In the genomic region with DNA sequence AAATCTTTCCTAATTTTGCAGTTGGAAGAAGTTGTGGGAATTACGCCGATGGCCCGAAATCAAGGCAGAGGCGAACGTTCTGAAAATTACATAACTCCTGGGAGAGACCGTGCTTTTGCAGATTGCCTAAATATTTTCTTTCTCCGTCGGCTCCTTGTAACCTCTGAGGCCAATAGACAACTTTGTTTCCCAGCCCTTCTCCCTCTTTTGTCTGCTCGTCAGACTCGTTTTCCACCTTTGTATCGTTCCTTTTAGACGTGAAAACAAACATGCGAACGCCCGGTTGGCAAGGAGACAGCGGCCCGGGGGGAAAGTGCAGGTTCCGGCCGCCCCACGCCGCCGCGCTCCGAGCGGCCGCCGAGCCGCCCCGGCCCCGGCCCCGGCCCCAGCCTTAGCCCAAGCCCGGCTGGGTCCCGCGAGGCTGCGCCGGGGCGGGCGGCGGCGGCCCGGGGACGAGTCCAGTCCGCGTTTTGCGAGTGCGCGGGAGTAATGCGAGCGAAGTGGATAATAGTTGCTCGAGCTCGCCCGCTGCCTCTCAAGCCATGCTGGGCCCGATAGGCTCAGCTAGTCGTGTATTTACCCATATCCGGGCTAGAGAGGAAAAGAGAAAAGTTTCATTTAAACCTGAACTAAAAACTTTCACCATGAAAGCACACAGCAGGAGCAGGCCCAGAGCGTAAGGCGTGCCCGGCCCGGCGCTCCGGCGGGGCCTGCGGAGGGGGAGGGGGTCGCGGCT, we compare ENCODE assay signal across 1 cellular context.
TF ChIP-seq lines count a peak whose summit lies in the region.

Gene ARID1B (plus strand): TSS at position 538 of the 736 bp plus-strand sequence. CDS start 303 bp downstream, outside the sequence.

TF ChIP-seq in HEK293, 187 proteins besides CTCF, POLR2A, EP300 and RAD21 (continued from another document and continues in another):
- TF ChIP-seq, protein P1, sequence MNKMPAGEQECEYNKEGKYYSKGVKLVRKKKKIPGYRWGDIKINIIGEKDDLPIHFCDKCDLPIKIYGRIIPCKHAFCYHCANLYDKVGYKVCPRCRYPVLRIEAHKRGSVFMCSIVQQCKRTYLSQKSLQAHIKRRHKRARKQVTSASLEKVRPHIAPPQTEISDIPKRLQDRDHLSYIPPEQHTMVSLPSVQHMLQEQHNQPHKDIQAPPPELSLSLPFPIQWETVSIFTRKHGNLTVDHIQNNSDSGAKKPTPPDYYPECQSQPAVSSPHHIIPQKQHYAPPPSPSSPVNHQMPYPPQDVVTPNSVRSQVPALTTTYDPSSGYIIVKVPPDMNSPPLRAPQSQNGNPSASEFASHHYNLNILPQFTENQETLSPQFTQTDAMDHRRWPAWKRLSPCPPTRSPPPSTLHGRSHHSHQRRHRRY (tag by site-specific recombination; IDR thresholded peaks at IDR 0.05): no peak
- TF ChIP-seq MYNN (tag by site-specific recombination; IDR thresholded peaks at IDR 0.05; ENCODE audit: borderline replicate concordance): no peak
- TF ChIP-seq ZNF239 (tag by site-specific recombination; IDR thresholded peaks at IDR 0.05): no peak
- no peak; the same call in 1 of the 2 replicates for TF ChIP-seq PATZ1 (tag by site-specific recombination; IDR thresholded peaks at IDR 0.05)
- no peak for TF ChIP-seq ATF2 (tag by site-specific recombination; IDR thresholded peaks at IDR 0.05; ENCODE audit: low read depth)
- no peak for TF ChIP-seq ZNF560 (tag by site-specific recombination; IDR thresholded peaks at IDR 0.05; ENCODE audit: borderline replicate concordance)
- TF ChIP-seq ZNF843 (tag by site-specific recombination; IDR thresholded peaks at IDR 0.05): no peak
- TF ChIP-seq YY1 (tag by site-specific recombination; IDR thresholded peaks at IDR 0.05): peak; percentile 59
- TF ChIP-seq, protein P2, sequence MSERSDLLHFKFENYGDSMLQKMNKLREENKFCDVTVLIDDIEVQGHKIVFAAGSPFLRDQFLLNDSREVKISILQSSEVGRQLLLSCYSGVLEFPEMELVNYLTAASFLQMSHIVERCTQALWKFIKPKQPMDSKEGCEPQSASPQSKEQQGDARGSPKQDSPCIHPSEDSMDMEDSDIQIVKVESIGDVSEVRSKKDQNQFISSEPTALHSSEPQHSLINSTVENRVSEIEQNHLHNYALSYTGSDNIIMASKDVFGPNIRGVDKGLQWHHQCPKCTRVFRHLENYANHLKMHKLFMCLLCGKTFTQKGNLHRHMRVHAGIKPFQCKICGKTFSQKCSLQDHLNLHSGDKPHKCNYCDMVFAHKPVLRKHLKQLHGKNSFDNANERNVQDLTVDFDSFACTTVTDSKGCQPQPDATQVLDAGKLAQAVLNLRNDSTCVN (tag by site-specific recombination; optimal IDR thresholded peaks at IDR 0.05): peak; percentile 74
- TF ChIP-seq ZNF561 (tag by site-specific recombination; IDR thresholded peaks at IDR 0.05; ENCODE audit: borderline replicate concordance): peak; percentile 67; the same call in 1 of the 2 replicates
- peak; percentile 54 for TF ChIP-seq ZNF335 (tag by site-specific recombination; conservative IDR thresholded peaks at IDR 0.05)
- peak; percentile 89 for TF ChIP-seq ZNF660 (tag by site-specific recombination; IDR thresholded peaks at IDR 0.05)
- no peak for TF ChIP-seq ZNF10 (tag by site-specific recombination; IDR thresholded peaks at IDR 0.05)
- no peak for TF ChIP-seq ZNF16 (tag by site-specific recombination; IDR thresholded peaks at IDR 0.05; ENCODE audit: low read depth)
- peak; percentile 37 for TF ChIP-seq ZIC2 (tag by site-specific recombination; IDR thresholded peaks at IDR 0.05)
- no peak for TF ChIP-seq ZNF558 (tag by site-specific recombination; IDR thresholded peaks at IDR 0.05)
- TF ChIP-seq, protein P3, sequence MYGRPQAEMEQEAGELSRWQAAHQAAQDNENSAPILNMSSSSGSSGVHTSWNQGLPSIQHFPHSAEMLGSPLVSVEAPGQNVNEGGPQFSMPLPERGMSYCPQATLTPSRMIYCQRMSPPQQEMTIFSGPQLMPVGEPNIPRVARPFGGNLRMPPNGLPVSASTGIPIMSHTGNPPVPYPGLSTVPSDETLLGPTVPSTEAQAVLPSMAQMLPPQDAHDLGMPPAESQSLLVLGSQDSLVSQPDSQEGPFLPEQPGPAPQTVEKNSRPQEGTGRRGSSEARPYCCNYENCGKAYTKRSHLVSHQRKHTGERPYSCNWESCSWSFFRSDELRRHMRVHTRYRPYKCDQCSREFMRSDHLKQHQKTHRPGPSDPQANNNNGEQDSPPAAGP (tag by site-specific recombination; IDR thresholded peaks at IDR 0.05): peak; percentile 58; the same call in 1 of the 2 replicates
- TF ChIP-seq, protein P4, sequence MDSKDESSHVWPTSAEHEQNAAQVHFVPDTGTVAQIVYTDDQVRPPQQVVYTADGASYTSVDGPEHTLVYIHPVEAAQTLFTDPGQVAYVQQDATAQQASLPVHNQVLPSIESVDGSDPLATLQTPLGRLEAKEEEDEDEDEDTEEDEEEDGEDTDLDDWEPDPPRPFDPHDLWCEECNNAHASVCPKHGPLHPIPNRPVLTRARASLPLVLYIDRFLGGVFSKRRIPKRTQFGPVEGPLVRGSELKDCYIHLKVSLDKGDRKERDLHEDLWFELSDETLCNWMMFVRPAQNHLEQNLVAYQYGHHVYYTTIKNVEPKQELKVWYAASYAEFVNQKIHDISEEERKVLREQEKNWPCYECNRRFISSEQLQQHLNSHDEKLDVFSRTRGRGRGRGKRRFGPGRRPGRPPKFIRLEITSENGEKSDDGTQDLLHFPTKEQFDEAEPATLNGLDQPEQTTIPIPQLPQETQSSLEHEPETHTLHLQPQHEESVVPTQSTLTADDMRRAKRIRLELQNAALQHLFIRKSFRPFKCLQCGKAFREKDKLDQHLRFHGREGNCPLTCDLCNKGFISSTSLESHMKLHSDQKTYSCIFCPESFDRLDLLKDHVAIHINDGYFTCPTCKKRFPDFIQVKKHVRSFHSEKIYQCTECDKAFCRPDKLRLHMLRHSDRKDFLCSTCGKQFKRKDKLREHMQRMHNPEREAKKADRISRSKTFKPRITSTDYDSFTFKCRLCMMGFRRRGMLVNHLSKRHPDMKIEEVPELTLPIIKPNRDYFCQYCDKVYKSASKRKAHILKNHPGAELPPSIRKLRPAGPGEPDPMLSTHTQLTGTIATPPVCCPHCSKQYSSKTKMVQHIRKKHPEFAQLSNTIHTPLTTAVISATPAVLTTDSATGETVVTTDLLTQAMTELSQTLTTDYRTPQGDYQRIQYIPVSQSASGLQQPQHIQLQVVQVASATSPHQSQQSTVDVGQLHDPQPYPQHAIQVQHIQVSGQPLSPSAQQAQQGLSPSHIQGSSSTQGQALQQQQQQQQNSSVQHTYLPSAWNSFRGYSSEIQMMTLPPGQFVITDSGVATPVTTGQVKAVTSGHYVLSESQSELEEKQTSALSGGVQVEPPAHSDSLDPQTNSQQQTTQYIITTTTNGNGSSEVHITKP (tag by site-specific recombination; IDR thresholded peaks at IDR 0.05): 0 out of 2 replicates have a peak, but pooled peaks have one; percentile 48
- peak; percentile 57 for TF ChIP-seq ZBTB17 (tag by site-specific recombination; IDR thresholded peaks at IDR 0.05)
- 0 out of 2 replicates have a peak, but pooled peaks have one; percentile 19 for TF ChIP-seq ZNF391 (tag by site-specific recombination; IDR thresholded peaks at IDR 0.05; ENCODE audit: borderline replicate concordance, low read depth)
- peak; percentile 87 for TF ChIP-seq KLF8 (tag by site-specific recombination; IDR thresholded peaks at IDR 0.05)
- TF ChIP-seq, protein P5, sequence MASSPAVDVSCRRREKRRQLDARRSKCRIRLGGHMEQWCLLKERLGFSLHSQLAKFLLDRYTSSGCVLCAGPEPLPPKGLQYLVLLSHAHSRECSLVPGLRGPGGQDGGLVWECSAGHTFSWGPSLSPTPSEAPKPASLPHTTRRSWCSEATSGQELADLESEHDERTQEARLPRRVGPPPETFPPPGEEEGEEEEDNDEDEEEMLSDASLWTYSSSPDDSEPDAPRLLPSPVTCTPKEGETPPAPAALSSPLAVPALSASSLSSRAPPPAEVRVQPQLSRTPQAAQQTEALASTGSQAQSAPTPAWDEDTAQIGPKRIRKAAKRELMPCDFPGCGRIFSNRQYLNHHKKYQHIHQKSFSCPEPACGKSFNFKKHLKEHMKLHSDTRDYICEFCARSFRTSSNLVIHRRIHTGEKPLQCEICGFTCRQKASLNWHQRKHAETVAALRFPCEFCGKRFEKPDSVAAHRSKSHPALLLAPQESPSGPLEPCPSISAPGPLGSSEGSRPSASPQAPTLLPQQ (tag by site-specific recombination; IDR thresholded peaks at IDR 0.05): peak; percentile 64; the same call in 1 of the 2 replicates
- no peak for TF ChIP-seq ZNF596 (tag by site-specific recombination; IDR thresholded peaks at IDR 0.05)
- TF ChIP-seq, protein P6, sequence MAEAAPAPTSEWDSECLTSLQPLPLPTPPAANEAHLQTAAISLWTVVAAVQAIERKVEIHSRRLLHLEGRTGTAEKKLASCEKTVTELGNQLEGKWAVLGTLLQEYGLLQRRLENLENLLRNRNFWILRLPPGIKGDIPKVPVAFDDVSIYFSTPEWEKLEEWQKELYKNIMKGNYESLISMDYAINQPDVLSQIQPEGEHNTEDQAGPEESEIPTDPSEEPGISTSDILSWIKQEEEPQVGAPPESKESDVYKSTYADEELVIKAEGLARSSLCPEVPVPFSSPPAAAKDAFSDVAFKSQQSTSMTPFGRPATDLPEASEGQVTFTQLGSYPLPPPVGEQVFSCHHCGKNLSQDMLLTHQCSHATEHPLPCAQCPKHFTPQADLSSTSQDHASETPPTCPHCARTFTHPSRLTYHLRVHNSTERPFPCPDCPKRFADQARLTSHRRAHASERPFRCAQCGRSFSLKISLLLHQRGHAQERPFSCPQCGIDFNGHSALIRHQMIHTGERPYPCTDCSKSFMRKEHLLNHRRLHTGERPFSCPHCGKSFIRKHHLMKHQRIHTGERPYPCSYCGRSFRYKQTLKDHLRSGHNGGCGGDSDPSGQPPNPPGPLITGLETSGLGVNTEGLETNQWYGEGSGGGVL (tag by site-specific recombination; IDR thresholded peaks at IDR 0.05): peak; percentile 59
- 0 out of 2 replicates have a peak, but pooled peaks have one; percentile 9 for TF ChIP-seq ZNF623 (tag by site-specific recombination; IDR thresholded peaks at IDR 0.05)
- peak; percentile 77 for TF ChIP-seq ZNF76 (tag by site-specific recombination; IDR thresholded peaks at IDR 0.05; ENCODE audit: borderline replicate concordance, low read depth)
- no peak for TF ChIP-seq ZNF701 (tag by site-specific recombination; IDR thresholded peaks at IDR 0.05)
- no peak for TF ChIP-seq FEZF1 (tag by site-specific recombination; IDR thresholded peaks at IDR 0.05)
- no peak for TF ChIP-seq OSR2 (tag by site-specific recombination; IDR thresholded peaks at IDR 0.05)
- no peak for TF ChIP-seq KLF1 (tag by site-specific recombination; IDR thresholded peaks at IDR 0.05)
- TF ChIP-seq ZNF529 (tag by site-specific recombination; IDR thresholded peaks at IDR 0.05; ENCODE audit: insufficient replicate concordance): no peak
- TF ChIP-seq, protein P7, sequence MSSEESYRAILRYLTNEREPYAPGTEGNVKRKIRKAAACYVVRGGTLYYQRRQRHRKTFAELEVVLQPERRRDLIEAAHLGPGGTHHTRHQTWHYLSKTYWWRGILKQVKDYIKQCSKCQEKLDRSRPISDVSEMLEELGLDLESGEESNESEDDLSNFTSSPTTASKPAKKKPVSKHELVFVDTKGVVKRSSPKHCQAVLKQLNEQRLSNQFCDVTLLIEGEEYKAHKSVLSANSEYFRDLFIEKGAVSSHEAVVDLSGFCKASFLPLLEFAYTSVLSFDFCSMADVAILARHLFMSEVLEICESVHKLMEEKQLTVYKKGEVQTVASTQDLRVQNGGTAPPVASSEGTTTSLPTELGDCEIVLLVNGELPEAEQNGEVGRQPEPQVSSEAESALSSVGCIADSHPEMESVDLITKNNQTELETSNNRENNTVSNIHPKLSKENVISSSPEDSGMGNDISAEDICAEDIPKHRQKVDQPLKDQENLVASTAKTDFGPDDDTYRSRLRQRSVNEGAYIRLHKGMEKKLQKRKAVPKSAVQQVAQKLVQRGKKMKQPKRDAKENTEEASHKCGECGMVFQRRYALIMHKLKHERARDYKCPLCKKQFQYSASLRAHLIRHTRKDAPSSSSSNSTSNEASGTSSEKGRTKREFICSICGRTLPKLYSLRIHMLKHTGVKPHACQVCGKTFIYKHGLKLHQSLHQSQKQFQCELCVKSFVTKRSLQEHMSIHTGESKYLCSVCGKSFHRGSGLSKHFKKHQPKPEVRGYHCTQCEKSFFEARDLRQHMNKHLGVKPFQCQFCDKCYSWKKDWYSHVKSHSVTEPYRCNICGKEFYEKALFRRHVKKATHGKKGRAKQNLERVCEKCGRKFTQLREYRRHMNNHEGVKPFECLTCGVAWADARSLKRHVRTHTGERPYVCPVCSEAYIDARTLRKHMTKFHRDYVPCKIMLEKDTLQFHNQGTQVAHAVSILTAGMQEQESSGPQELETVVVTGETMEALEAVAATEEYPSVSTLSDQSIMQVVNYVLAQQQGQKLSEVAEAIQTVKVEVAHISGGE (tag by site-specific recombination; conservative IDR thresholded peaks at IDR 0.05; ENCODE audit: low read depth): peak; percentile 45
- 0 out of 2 replicates have a peak, but pooled peaks have one; percentile 19 for TF ChIP-seq ZNF394 (tag by site-specific recombination; IDR thresholded peaks at IDR 0.05; ENCODE audit: borderline replicate concordance)
